ENCODE assay signal across 1 cellular context in the genomic region with DNA sequence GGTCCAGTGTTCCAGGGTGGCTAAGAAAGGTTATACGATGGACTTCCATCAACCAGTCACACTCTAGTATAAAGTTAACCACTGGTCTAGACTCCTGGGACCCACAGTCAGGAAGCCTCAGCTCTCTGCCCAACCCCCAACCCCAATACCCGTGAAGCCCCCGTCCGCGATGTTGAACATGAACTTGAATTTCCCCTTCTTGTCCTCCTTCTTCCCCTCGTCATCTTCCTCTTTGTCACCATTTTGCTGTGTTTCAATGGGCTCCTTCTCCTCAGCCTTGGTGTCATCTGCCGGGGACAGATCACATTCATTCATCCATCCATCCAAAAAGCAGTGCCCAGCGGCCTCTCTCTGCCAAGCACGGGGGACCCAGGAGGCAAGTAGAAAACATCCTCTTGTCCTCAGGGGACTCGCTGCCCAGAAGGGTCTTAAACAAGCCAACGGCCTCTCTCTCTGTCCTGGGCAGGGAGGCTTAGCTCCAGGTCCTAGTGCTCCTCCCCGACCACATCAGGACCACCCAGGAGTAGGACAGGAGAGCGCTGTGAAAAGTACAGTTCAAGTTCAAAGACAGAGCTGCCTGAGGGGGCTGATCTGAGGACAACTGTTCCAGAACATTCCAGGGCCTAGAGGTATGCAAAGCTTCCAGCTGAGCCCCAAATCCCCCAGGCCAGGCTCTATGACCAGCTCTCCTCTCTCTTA.
TF ChIP-seq lines count a peak whose summit lies in the region.

No MANE protein-coding gene starts in this region.

TF ChIP-seq in WTC11, 78 proteins besides CTCF, POLR2A, EP300 and RAD21 (continued from another document):
- TF ChIP-seq, protein P1, sequence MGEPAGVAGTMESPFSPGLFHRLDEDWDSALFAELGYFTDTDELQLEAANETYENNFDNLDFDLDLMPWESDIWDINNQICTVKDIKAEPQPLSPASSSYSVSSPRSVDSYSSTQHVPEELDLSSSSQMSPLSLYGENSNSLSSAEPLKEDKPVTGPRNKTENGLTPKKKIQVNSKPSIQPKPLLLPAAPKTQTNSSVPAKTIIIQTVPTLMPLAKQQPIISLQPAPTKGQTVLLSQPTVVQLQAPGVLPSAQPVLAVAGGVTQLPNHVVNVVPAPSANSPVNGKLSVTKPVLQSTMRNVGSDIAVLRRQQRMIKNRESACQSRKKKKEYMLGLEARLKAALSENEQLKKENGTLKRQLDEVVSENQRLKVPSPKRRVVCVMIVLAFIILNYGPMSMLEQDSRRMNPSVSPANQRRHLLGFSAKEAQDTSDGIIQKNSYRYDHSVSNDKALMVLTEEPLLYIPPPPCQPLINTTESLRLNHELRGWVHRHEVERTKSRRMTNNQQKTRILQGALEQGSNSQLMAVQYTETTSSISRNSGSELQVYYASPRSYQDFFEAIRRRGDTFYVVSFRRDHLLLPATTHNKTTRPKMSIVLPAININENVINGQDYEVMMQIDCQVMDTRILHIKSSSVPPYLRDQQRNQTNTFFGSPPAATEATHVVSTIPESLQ (CRISPR knock-in tag; IDR thresholded peaks at IDR 0.05): no peak
- TF ChIP-seq TEAD1 (CRISPR knock-in tag; IDR thresholded peaks at IDR 0.05) (no peak), EMX1 (CRISPR knock-in tag; IDR thresholded peaks at IDR 0.05) (no peak), SP1 (CRISPR knock-in tag; conservative IDR thresholded peaks at IDR 0.05) (no peak)
TF ChIP-seq in WTC11: peak in this region for 0.
